9 cellular contexts compared by ENCODE assay signal in the genomic region with DNA sequence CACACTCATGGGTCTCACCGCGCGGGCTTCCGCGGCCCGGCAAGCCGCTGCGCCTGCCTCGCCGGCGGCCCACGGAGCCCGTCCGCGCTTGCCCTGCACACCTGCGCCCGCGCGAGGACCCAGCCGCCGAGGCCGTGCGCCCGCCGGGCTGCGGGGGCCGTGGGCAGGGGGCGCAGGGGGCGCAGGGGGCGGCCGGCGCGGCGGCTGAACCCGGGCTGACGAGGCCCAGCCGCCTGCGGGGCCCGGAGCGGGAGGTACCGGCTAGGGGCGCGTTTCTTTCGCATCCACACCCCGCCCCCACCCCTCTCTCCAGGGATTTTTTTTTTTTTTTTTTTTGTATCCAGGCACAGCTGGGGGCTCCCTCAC. TPM values are rescaled to one million over a fixed set of nuclear protein-coding genes. Genes with fewer than 3 reads are reported as not detected.
DNase-seq lines count a peak whose midpoint lies in the region; ATAC-seq and TF ChIP-seq lines count a peak whose summit lies in the region.
"Had no signal": no experiment of that assay in that cellular context is flagged by ENCODE, and none has a peak within 500 bp of the region (broad histone marks: within the 10 kb centered on the region; RNA-seq: fewer than 3 reads in every experiment).

No MANE protein-coding gene starts in this region.

- ATAC-seq in activated T-cell treated with anti-CD3 and anti-CD28 coated beads, Interleukin-2, amount 50 U/mL, for 72 hours (replicated peaks in 1 of 2), result peak in 1 of 2 donors; percentile 9
- no peak for ATAC-seq in lung (ENCODE audit: insufficient read depth, low FRiP score)

- no peak overlapping the region for H3K9ac ChIP-seq in adipocyte (ENCODE audit: low read length)

- H3K36me3 ChIP-seq in adipocyte (ENCODE audit: control insufficient read depth, insufficient read depth, low read length, severe bottlenecking), result no peaks in the 10 kb centered on the region
- no peaks in the 10 kb centered on the region for H3K36me3 ChIP-seq in lung (ENCODE audit: control insufficient read depth in 2 of 2, insufficient read depth in 2 of 2, low read length in 2 of 2)
- H3K36me3 ChIP-seq in tibial nerve, result no peaks in the 10 kb centered on the region

- TF ChIP-seq EP300 in tibial nerve (IDR thresholded peaks at IDR 0.05), result no peak

- peaks cover 89% of the 10 kb centered on the region for H3K27me3 Mint-ChIP-seq in activated T-cell treated with anti-CD3 and anti-CD28 coated beads, Interleukin-2, amount 50 U/mL, for 72 hours (ENCODE audit: low read depth)

- TF ChIP-seq CTCF in lung (IDR thresholded peaks at IDR 0.05; ENCODE audit: control extremely low read depth, extremely low read depth), result no peak
- no peak for TF ChIP-seq CTCF in tibial nerve (IDR thresholded peaks at IDR 0.05)

- H3K4me3 Mint-ChIP-seq in activated T-cell treated with anti-CD3 and anti-CD28 coated beads, Interleukin-2, amount 50 U/mL, for 72 hours, result peak overlapping the region; percentile 82 to 90

- peaks cover 63% of the 10 kb centered on the region for H3K4me1 Mint-ChIP-seq in activated T-cell treated with anti-CD3 and anti-CD28 coated beads, Interleukin-2, amount 50 U/mL, for 72 hours (ENCODE audit: low read depth)

- H3K27ac Mint-ChIP-seq in activated T-cell treated with anti-CD3 and anti-CD28 coated beads, Interleukin-2, amount 50 U/mL, for 72 hours, result no peak overlapping the region

- no peak overlapping the region for H3K27ac ChIP-seq in lung (ENCODE audit: low read depth in 1 of 2, low read length in 1 of 2)
- H3K27ac ChIP-seq in tibial nerve, result no peak overlapping the region
- H3K27ac ChIP-seq: SK-N-MC had no signal

- peaks cover 0 to 6% of the 10 kb centered on the region in 2 donors for H3K36me3 Mint-ChIP-seq in activated T-cell treated with anti-CD3 and anti-CD28 coated beads, Interleukin-2, amount 50 U/mL, for 72 hours (ENCODE audit: insufficient read depth in 2 of 2)

- H3K27me3 ChIP-seq in adipocyte (replicated peaks; ENCODE audit: control insufficient read depth, insufficient read depth, low read length), result peaks cover 68% of the 10 kb centered on the region
- peaks cover 7% of the 10 kb centered on the region for H3K27me3 ChIP-seq in lung (ENCODE audit: control insufficient read depth, insufficient read depth)
- peaks cover 0 to 92% of the 10 kb centered on the region in 2 donors for H3K27me3 ChIP-seq in tibial nerve

- DNase-seq in activated T-cell treated with anti-CD3 and anti-CD28 coated beads, Interleukin-2, amount 50 U/mL, for 72 hours, result no peak
- DNase-seq in activated T-cell treated with anti-CD3 and anti-CD28 coated beads, Interleukin-2, amount 50 U/mL, for 48 hours, result no peak
- no peak for DNase-seq in adipocyte (ENCODE audit: low read depth)
- DNase-seq in lung (ENCODE audit: low spot score), result no peak
- DNase-seq in tibial nerve (ENCODE audit: low spot score in 2 of 2), result no peak
- no peak for DNase-seq in NCI-H748 treated with DMSO at 0.1 percent for 48 hours (lab: John Stamatoyannopoulos, UW)
- no peak for DNase-seq in NCI-H524 (lab: John Stamatoyannopoulos, UW)
- DNase-seq in COR-L47 (lab: John Stamatoyannopoulos, UW), result no peak

- no peak for TF ChIP-seq POLR2A in tibial nerve (IDR thresholded peaks at IDR 0.05)

- H3K4me1 ChIP-seq in adipocyte (ENCODE audit: control insufficient read depth, insufficient read depth, low read length) (peaks cover 23% of the 10 kb centered on the region), lung (ENCODE audit: control insufficient read depth in 2 of 2, insufficient read depth in 2 of 2, low read length in 2 of 2) (peaks cover 0 to 16% of the 10 kb centered on the region in 2 donors), tibial nerve (peaks cover 0 to 66% (median 46%) of the 10 kb centered on the region in 4 donors)

- H3K9me3 ChIP-seq in adipocyte (ENCODE audit: control insufficient read depth, low read length), result no peaks in the 10 kb centered on the region
- H3K9me3 ChIP-seq in lung (ENCODE audit: control insufficient read depth in 2 of 2, insufficient read depth in 1 of 2, low read length in 1 of 2), result peaks cover 0 to 2% of the 10 kb centered on the region in 2 donors
- H3K9me3 ChIP-seq in tibial nerve, result no peaks in the 10 kb centered on the region

- H3K4me3 ChIP-seq in adipocyte (ENCODE audit: low read length) (peak overlapping the region; percentile 81), lung (peak overlapping the region; percentile 49), tibial nerve (peak overlapping the region; percentile 49 to 83 (median 69))
- H3K4me3 ChIP-seq: SK-N-MC had no signal

- no peaks in the 10 kb centered on the region for H3K9me3 Mint-ChIP-seq in activated T-cell treated with anti-CD3 and anti-CD28 coated beads, Interleukin-2, amount 50 U/mL, for 72 hours

- WGBS in lung, 2 donors, result 1 to 7% methylated on average over 3 to 45 of the region's 45 CpGs
- WGBS in tibial nerve, 2 donors, result 0% methylated on average over 9 to 44 of the region's 45 CpGs

RNA-seq across cellular contexts. Expression of gene OSTM1, which starts 43.8 kb away (rescaled TPM):
- 10 to 100 TPM; 13.0 to 19.6 TPM for total RNA-seq in activated T-cell treated with anti-CD3 and anti-CD28 coated beads, Interleukin-2, amount 50 U/mL, for 72 hours
- total RNA-seq in lung (10 to 100 TPM; 18.1 to 64.3 TPM), tibial nerve (100 to 1,000 TPM in 2 of 4 donors, 10 to 100 TPM in 2; 49.8 to 136 (median 96.0) TPM)
- polyA plus RNA-seq in lung, result 10 to 100 TPM; 18.9 to 33.0 TPM

RNA-seq across cellular contexts. Expression of gene NR2E1, which starts 47.5 kb away (rescaled TPM):
- total RNA-seq in activated T-cell treated with anti-CD3 and anti-CD28 coated beads, Interleukin-2, amount 50 U/mL, for 72 hours, result not detected
- total RNA-seq in lung, result not detected
- polyA plus RNA-seq in lung, result under 1 TPM in 1 of 2 donors, not detected in 1; 0.01 TPM
- total RNA-seq in tibial nerve, result not detected
